8 cellular contexts compared by ENCODE assay signal in genomic region chr1:116909511-116910378, GRCh38. TPM values are rescaled to one million over a fixed set of nuclear protein-coding genes. Genes with fewer than 3 reads are reported as not detected.
A peak's percentile ranks its signal among the peaks of the same experiment; 100 is the strongest.
DNase-seq lines count a peak whose midpoint lies in the region; ATAC-seq, FAIRE-seq and TF ChIP-seq lines count a peak whose summit lies in the region.

Gene PTGFRN (plus strand): TSS chr1:116909916. CDS start chr1:116910204, 288 bp downstream.

- peak; percentile 83 for ATAC-seq in Panc1
- ATAC-seq in heart right ventricle = peak; percentile 67 to 85 (median 77)
- peak; percentile 70 to 81 (median 78) for ATAC-seq in pancreas
- no peak for ATAC-seq in HG03045 (IDR thresholded peaks at IDR 0.05; ENCODE audit: unreplicated experiment)
- ATAC-seq in GM21717 (IDR thresholded peaks at IDR 0.05; ENCODE audit: unreplicated experiment) = no peak

- H3K27me3 ChIP-seq in Panc1 (ENCODE audit: control insufficient read depth, insufficient read depth, low read length) (peaks cover 2% of the 10 kb centered on the region; the same call in 1 of the 2 replicates), heart right ventricle (peaks cover 0 to 38% (median 0%) of the 10 kb centered on the region in 7 donors), pancreas (no peaks in the 10 kb centered on the region)

- no peaks in the 10 kb centered on the region; the same call in 1 of the 2 replicates for H3K36me3 ChIP-seq in Panc1 (ENCODE audit: control insufficient read depth, insufficient read depth, low read length)
- no peaks in the 10 kb centered on the region for H3K36me3 ChIP-seq in heart right ventricle
- H3K36me3 ChIP-seq in pancreas = no peaks in the 10 kb centered on the region

- POLR2A ChIA-PET in Panc1 (lab: Charles Lee) = no interaction called here

- DNase-seq in A172 (ENCODE audit: low spot score) = peak; percentile 19
- DNase-seq in Panc1 (ENCODE audit: low read depth, low spot score) = no peak
- peak; percentile 36 for DNase-seq in amniotic epithelial cell (ENCODE audit: low read depth)
- DNase-seq in heart right ventricle = peak; percentile 73 to 78
- peak; percentile 74 to 91 (median 85) for DNase-seq in pancreas

- H3K27ac ChIP-seq in Panc1 (ENCODE audit: low read length) (no peak within 1 kb of the TSS), heart right ventricle (peak within 1 kb of the TSS; percentile 66 to 97 (median 92)), pancreas (peak within 1 kb of the TSS; percentile 68 to 88 (median 81))

- BruUV-seq in Panc1 (replicated peaks; lab: Mats Ljungman, UMichigan) = no TSS peak

- H3K9me3 ChIP-seq in Panc1 (ENCODE audit: control insufficient read depth, insufficient read depth, low read depth, low read length) (no peaks in the 10 kb centered on the region), heart right ventricle (no peaks in the 10 kb centered on the region), pancreas (no peaks in the 10 kb centered on the region)

- no peak for FAIRE-seq in pancreas (lab: Jason Lieb, UNC)

- in situ Hi-C loops in Panc1 (cut with HindIII; ENCODE audit: low pct_unique_long_range_greater_than_20kb, low sequenced_read_pairs) = no loop called here

- intact Hi-C loops in Panc1 (cut with micrococcal nuclease; ENCODE audit: unreplicated experiment) (no loop called here), heart right ventricle (cut with DNase I) (loop anchor here in 5 of 10 donors (5.0 to 10.0 kb wide), 4 partner anchors 43 to 145 kb away; no protein-coding TSS in a partner anchor), pancreas (cut with DNase I) (no loop called here)

- H3K4me1 ChIP-seq in Panc1 (ENCODE audit: control insufficient read depth, insufficient read depth, low read length) (no peaks in the 10 kb centered on the region), heart right ventricle (peaks cover 4 to 49% (median 30%) of the 10 kb centered on the region in 9 donors), pancreas (peaks cover 0 to 18% (median 4%) of the 10 kb centered on the region in 3 donors)

- CTCF ChIA-PET in Panc1 (lab: Charles Lee) = no interaction called here

- 2 to 3% methylated on average over 75 to 86 of the region's 86 CpGs for WGBS in heart right ventricle, 2 donors
- 1 to 3% methylated on average over 63 to 86 of the region's 86 CpGs for WGBS in pancreas, 2 donors

- peak within 1 kb of the TSS; percentile 55 for H3K4me3 ChIP-seq in GM12875 (ENCODE audit: low read depth, low read length)
- H3K4me3 ChIP-seq in Panc1 (ENCODE audit: low read depth in 2 of 2, low read length in 2 of 2) = peak within 1 kb of the TSS; percentile 35 to 43
- H3K4me3 ChIP-seq in heart right ventricle = peak within 1 kb of the TSS; percentile 64 to 86 (median 78)
- peak within 1 kb of the TSS; percentile 53 to 87 (median 82) for H3K4me3 ChIP-seq in pancreas

- TF ChIP-seq CTCF in GM12875 (IDR thresholded peaks at IDR 0.05; ENCODE audit: borderline replicate concordance, insufficient read depth, low read depth, low read length) (no peak), Panc1 (IDR thresholded peaks at IDR 0.05) (no peak), heart right ventricle (IDR thresholded peaks at IDR 0.05) (no peak), pancreas (IDR thresholded peaks at IDR 0.05) (no peak)

RNA-seq across cellular contexts. Expression of gene PTGFRN, which starts in this region (rescaled TPM):
- total RNA-seq in A172 (2014; rRNA removed; shearing (Covaris generic)) = 44.5 and 55.4 TPM in 2 replicates
- total RNA-seq in Panc1 (2021; ENCODE audit: unreplicated experiment) = 5.2 TPM
- polyA plus RNA-seq in Panc1 (2012; ENCODE audit: insufficient read length) = 3.5 TPM
- total RNA-seq in heart right ventricle = 100 to 1,000 TPM in 8 of 10 donors, 10 to 100 TPM in 2; 76.8 to 318 (median 178) TPM
- polyA plus RNA-seq in heart right ventricle = 10 to 100 TPM; 21.2 to 84.4 TPM
- total RNA-seq in pancreas = 10 to 100 TPM; 20.4 to 62.0 (median 25.6) TPM
- 10 to 100 TPM in 1 of 2 donors, 1 to 10 TPM in 1; 9.9 to 14.7 TPM for polyA plus RNA-seq in pancreas

Comparison
In these comparisons a context has a peak if more than half of its experiments do, and no peak if none do; other contexts are left out.
1. ATAC-seq: peak in Panc1 (single experiment), heart right ventricle (8 of 8) and pancreas (4 of 4); none in HG03045 (single experiment) and GM21717 (single experiment).
2. Peak in every context shown above with its lines, with median percentiles within 50 percentile points of each other: H3K4me3 ChIP-seq.